In genomic region chr7:118918556-118918955, GRCh38 we compare ENCODE assay signal across 10 cellular contexts.
DNase-seq lines count a peak whose midpoint lies in the region; ATAC-seq and TF ChIP-seq lines count a peak whose summit lies in the region.
"Had no signal": no experiment of that assay in that cellular context is flagged by ENCODE, and none has a peak within 500 bp of the region (broad histone marks: within the 10 kb centered on the region; RNA-seq: fewer than 3 reads in every experiment).

No MANE protein-coding gene starts in this region.

- no peak overlapping the region for H2AFZ ChIP-seq in Loucy (ENCODE audit: low read length)

- H3K27ac Mint-ChIP-seq in glutamatergic neuron (ENCODE audit: unreplicated experiment) (no peak overlapping the region), T-cell (no peak overlapping the region)

- H3K4me1 ChIP-seq in Loucy (ENCODE audit: insufficient read depth, low read length, poor library complexity, severe bottlenecking) (no peaks in the 10 kb centered on the region), RWPE2 (ENCODE audit: insufficient read depth, poor library complexity, severe bottlenecking) (no peaks in the 10 kb centered on the region)
- H3K4me1 ChIP-seq: HAP-1 had no signal

- no peak overlapping the region for H3K4me2 ChIP-seq in Loucy (ENCODE audit: low read depth, low read length, poor library complexity, severe bottlenecking)

- H3K9me3 Mint-ChIP-seq in glutamatergic neuron (ENCODE audit: unreplicated experiment), result peaks cover 3% of the 10 kb centered on the region
- peaks cover 0 to 11% (median 0%) of the 10 kb centered on the region in 3 donors for H3K9me3 Mint-ChIP-seq in T-cell

- H3K4me3 ChIP-seq in Loucy (ENCODE audit: low read length, poor library complexity, severe bottlenecking), result no peak overlapping the region
- H3K4me3 ChIP-seq in RWPE2 (ENCODE audit: severe bottlenecking), result no peak overlapping the region
- H3K4me3 ChIP-seq: HAP-1 had no signal

- POLR2A ChIA-PET in T-cell (lab: Charles Lee), result no interaction called here

- H3K9me3 ChIP-seq in Loucy (ENCODE audit: insufficient read depth, low read depth, low read length) (no peaks in the 10 kb centered on the region), RWPE2 (ENCODE audit: severe bottlenecking) (no peaks in the 10 kb centered on the region)
- H3K9me3 ChIP-seq: HAP-1 had no signal

- CTCF ChIA-PET in T-cell (lab: Charles Lee), result interaction anchor here in 1 of 2 donors (0.6 kb wide), 1 partner anchor 810 kb away, joined by 3 read pairs; no protein-coding TSS in a partner anchor

- H3K9ac ChIP-seq in Loucy (ENCODE audit: low read depth, low read length, poor library complexity, severe bottlenecking), result no peak overlapping the region

- peak; percentile 55 for TF ChIP-seq CTCF in Loucy (conservative IDR thresholded peaks at IDR 0.05; ENCODE audit: low read length)
- TF ChIP-seq CTCF in RWPE2 (IDR thresholded peaks at IDR 0.05; ENCODE audit: poor library complexity, severe bottlenecking), result peak; percentile 67
- peak; percentile 22 for TF ChIP-seq CTCF in glutamatergic neuron (IDR thresholded peaks at IDR 0.05; ENCODE audit: partially characterized antibody, unreplicated experiment)

- ATAC-seq in RWPE2 (ENCODE audit: low read depth) (no peak), T-cell (replicated peaks in 1 of 4) (no peak), GM18511 (IDR thresholded peaks at IDR 0.05; ENCODE audit: unreplicated experiment) (no peak)

- H3K27me3 Mint-ChIP-seq in glutamatergic neuron (ENCODE audit: unreplicated experiment), result peaks cover 2% of the 10 kb centered on the region
- H3K27me3 Mint-ChIP-seq in T-cell, result no peaks in the 10 kb centered on the region

- H3K79me2 ChIP-seq in Loucy (ENCODE audit: insufficient read depth, low read length), result no peaks in the 10 kb centered on the region

- H3K4me3 Mint-ChIP-seq in glutamatergic neuron (ENCODE audit: unreplicated experiment), result no peak overlapping the region
- H3K4me3 Mint-ChIP-seq in T-cell, result no peak overlapping the region

- H3K9me2 ChIP-seq in Loucy (replicated peaks; ENCODE audit: low read depth, low read length), result no peaks in the 10 kb centered on the region

- H3K36me3 ChIP-seq in Loucy (ENCODE audit: insufficient read depth, low read length), result no peaks in the 10 kb centered on the region
- H3K36me3 ChIP-seq in RWPE2 (ENCODE audit: low read depth), result no peaks in the 10 kb centered on the region
- H3K36me3 ChIP-seq: HAP-1 had no signal

- no peaks in the 10 kb centered on the region for H3F3A ChIP-seq in Loucy (ENCODE audit: low read depth)

- H3K27me3 ChIP-seq in Loucy (ENCODE audit: insufficient read depth, low read length, poor library complexity, severe bottlenecking), result no peaks in the 10 kb centered on the region
- H3K27me3 ChIP-seq in RWPE2 (ENCODE audit: insufficient read depth, poor library complexity, severe bottlenecking), result no peaks in the 10 kb centered on the region

- H4K20me1 ChIP-seq in Loucy (ENCODE audit: insufficient read depth, low read length, poor library complexity, severe bottlenecking), result no peaks in the 10 kb centered on the region

- H3K27ac ChIP-seq in RWPE2 (ENCODE audit: poor library complexity, severe bottlenecking), result no peak overlapping the region
- no peak overlapping the region for H3K27ac ChIP-seq in substantia nigra (ENCODE audit: low read depth, low read length, poor library complexity, severe bottlenecking)

- peak; percentile 16 for DNase-seq in COR-L47 (lab: John Stamatoyannopoulos, UW)
- DNase-seq in RWPE2 (ENCODE audit: low spot score), result no peak
- no peak for DNase-seq in glutamatergic neuron
- no peak for DNase-seq in T-cell
- DNase-seq in activated CD4-positive, CD25-positive, alpha-beta regulatory T cell treated with anti-CD3 and anti-CD28 coated beads, Interleukin-2, amount 50 U/mL, for 72 hours, result no peak
- no peak for DNase-seq in substantia nigra (lab: John Stamatoyannopoulos, UW)
- DNase-seq: stimulated activated CD4-positive, alpha-beta T cell treated with anti-CD3 and anti-CD28 coated beads, Interleukin-2, amount 100 ng/mL, for 48 hours had no signal

- H3K36me3 Mint-ChIP-seq in glutamatergic neuron (ENCODE audit: unreplicated experiment), result no peaks in the 10 kb centered on the region
- H3K36me3 Mint-ChIP-seq in T-cell, result no peaks in the 10 kb centered on the region

- H3K4me1 Mint-ChIP-seq in glutamatergic neuron (ENCODE audit: low read depth, unreplicated experiment) (peaks cover 3% of the 10 kb centered on the region), T-cell (no peaks in the 10 kb centered on the region)
